In the genomic region with DNA sequence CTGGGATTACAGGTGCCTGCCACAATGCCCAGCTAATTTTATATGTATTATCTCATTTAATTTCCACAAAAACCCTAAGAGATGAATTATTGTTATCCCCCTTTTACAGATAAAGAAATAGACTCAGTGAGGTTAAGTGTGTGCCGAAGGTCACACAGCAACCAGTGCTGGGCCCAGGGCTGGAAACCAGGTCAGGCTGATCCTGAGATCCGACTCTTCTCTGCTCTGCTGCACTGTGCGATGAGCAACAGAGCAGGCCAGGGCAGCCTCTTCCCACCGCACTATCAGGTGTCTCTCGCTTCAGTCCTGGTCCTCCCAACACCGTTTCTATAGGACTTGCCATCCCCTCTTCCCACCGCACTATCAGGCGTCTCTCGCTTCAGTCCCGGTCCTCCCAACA, we compare ENCODE assay signal across 25 cellular contexts.
"Had no signal": no experiment of that assay in that cellular context is flagged by ENCODE, and none has a peak within 500 bp of the region (broad histone marks: within the 10 kb centered on the region; RNA-seq: fewer than 3 reads in every experiment).

No MANE protein-coding gene starts in this region.

- DNase-seq: activated CD4-positive, alpha-beta T cell treated with anti-CD3 and anti-CD28 coated beads, Interleukin-2, amount 50 U/mL, for 48 hours; activated naive CD4-positive, alpha-beta T cell; activated naive CD8-positive, alpha-beta T cell treated with anti-CD3 and anti-CD28 coated beads for 36 hours; activated T-cell treated with anti-CD3 and anti-CD28 coated beads for 4 hours; amygdala; body of pancreas; central memory CD4-positive, alpha-beta T cell; dorsolateral prefrontal cortex; foreskin keratinocyte; hypothalamus; islet precursor cell; midbrain; nephron progenitor cell; occipital lobe; posterior cingulate gyrus; retina; stimulated activated CD4-positive, alpha-beta T cell treated with anti-CD3 and anti-CD28 coated beads, Interleukin-12 subunit alpha, Interleukin-12 subunit beta, amount 100 ng/mL, for 4 hours; stimulated activated CD4-positive, alpha-beta T cell treated with anti-CD3 and anti-CD28 coated beads, Interleukin-1b, Interleukin-23, amount 100 ng/mL, for 48 hours; stimulated activated CD8-positive, alpha-beta memory T cell treated with anti-CD3 and anti-CD28 coated beads, Interleukin-4, amount 100 ng/mL, for 48 hours; stimulated activated naive CD4-positive, alpha-beta T cell treated with Interleukin-2 at 50 U/mL for 16 hours; tibial artery; uterus had no signal

- H3K36me3 ChIP-seq: tibial artery, uterus had no signal

- H3K4me1 ChIP-seq: body of pancreas, foreskin keratinocyte, tibial artery had no signal

- H3K27me3 ChIP-seq: body of pancreas, dorsolateral prefrontal cortex, foreskin keratinocyte, uterus had no signal

- H3K4me3 Mint-ChIP-seq: activated naive CD8-positive, alpha-beta T cell treated with anti-CD3 and anti-CD28 coated beads for 36 hours; activated T-helper 1 cell treated with anti-CD3 and anti-CD28 coated beads, Interleukin-12 subunit alpha, Interleukin-12 subunit beta, Interleukin-2, Interleukin-4 antibody, amounts not matched to agents 30 ng/mL and 10 ng/mL and 1 ng/mL, durations not matched to agents 14 hours and 24 hours and 36 hours; nephron progenitor cell had no signal

- H3K9me3 Mint-ChIP-seq: activated naive CD8-positive, alpha-beta T cell treated with anti-CD3 and anti-CD28 coated beads for 36 hours; activated T-helper 1 cell treated with anti-CD3 and anti-CD28 coated beads, Interleukin-12 subunit alpha, Interleukin-12 subunit beta, Interleukin-2, Interleukin-4 antibody, amounts not matched to agents 30 ng/mL and 10 ng/mL and 1 ng/mL, durations not matched to agents 14 hours and 24 hours and 36 hours; nephron progenitor cell had no signal

- H3K36me3 Mint-ChIP-seq: activated naive CD8-positive, alpha-beta T cell treated with anti-CD3 and anti-CD28 coated beads for 36 hours had no signal

- H3K9me3 ChIP-seq: body of pancreas, tibial artery, uterus had no signal

- H3K27ac Mint-ChIP-seq: activated naive CD8-positive, alpha-beta T cell treated with anti-CD3 and anti-CD28 coated beads for 36 hours; activated T-helper 1 cell treated with anti-CD3 and anti-CD28 coated beads, Interleukin-12 subunit alpha, Interleukin-12 subunit beta, Interleukin-2, Interleukin-4 antibody, amounts not matched to agents 30 ng/mL and 10 ng/mL and 1 ng/mL, durations not matched to agents 14 hours and 24 hours and 36 hours; nephron progenitor cell had no signal

- H3K4me3 ChIP-seq: body of pancreas, dorsolateral prefrontal cortex, tibial artery, uterus had no signal

- FAIRE-seq: colon, TTC549 had no signal

- H3K27ac ChIP-seq: body of pancreas, dorsolateral prefrontal cortex, foreskin keratinocyte, tibial artery had no signal
